ENCODE assay signal across 8 cellular contexts in the genomic region with DNA sequence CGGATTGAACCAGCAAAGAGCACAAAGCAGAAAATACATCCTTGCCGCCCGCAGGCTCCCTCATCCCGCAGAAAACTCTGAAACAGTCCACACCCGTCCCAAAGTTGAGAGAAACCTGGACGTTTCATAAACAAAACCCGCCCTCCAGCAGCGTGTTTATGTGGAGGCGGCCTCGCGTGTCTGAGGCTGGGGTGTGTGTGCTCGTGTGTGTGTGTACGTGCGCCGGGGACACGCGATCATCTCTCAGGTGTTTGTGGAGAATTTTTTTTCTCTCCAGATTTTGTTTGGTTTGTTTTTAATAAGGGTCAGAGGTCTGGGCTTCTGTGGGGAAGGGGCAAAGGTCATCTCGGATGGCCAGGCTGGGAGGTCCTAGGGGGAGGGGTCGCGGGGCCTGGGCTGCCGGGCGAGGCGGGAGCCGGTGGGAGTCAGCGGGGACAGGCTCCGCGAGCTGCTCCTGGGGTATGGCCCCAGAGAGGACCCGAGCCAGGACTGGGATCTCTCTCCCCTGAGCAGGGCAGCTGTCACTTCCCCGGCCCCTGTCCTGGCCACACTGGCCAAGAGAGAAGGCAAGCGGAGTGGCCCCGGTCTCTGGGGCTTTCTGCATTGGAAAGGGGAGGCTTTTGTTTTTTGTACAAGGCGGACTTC.
DNase-seq lines count a peak whose midpoint lies in the region; TF ChIP-seq lines count a peak whose summit lies in the region.

No MANE protein-coding gene starts in this region.

- no peaks in the 10 kb centered on the region for H3K27me3 ChIP-seq in mucosa of rectum (ENCODE audit: control insufficient read depth in 2 of 2, insufficient read depth in 2 of 2, low read length in 2 of 2)
- H3K27me3 ChIP-seq in thyroid gland: no peaks in the 10 kb centered on the region

- peaks cover 16 to 26% of the 10 kb centered on the region in 2 donors for H3K4me1 ChIP-seq in mucosa of rectum (ENCODE audit: control insufficient read depth in 2 of 2, insufficient read depth in 2 of 2, low read length in 2 of 2)
- H3K4me1 ChIP-seq in thyroid gland: peaks cover 22 to 25% of the 10 kb centered on the region in 2 donors

- H3K4me3 ChIP-seq in WI38 (ENCODE audit: low read depth, low read length): peak overlapping the region; percentile 53
- peak overlapping the region; percentile 69 to 72 for H3K4me3 ChIP-seq in mucosa of rectum (ENCODE audit: low read length in 2 of 2)
- H3K4me3 ChIP-seq in thyroid gland (replicated peaks in 1 of 3): peak overlapping the region in 1 of 3 donors; percentile 35

- peak; percentile 18 for DNase-seq in NK-92 treated with Interleukin-12 subunit alpha and Interleukin-12 subunit beta, amount 100 ng/mL, for 24 hours (lab: John Stamatoyannopoulos, UW)
- DNase-seq in NK-92 (lab: John Stamatoyannopoulos, UW; ENCODE audit: unreplicated experiment) (no peak), thyroid gland (peak; percentile 75 to 81), NOMO-1 treated with dmso at 0.1 percent for 144 hours (lab: John Stamatoyannopoulos, UW; ENCODE audit: unreplicated experiment) (no peak), kidney glomerular epithelial cell (lab: John Stamatoyannopoulos, UW) (no peak)
- peak; percentile 36 for DNase-seq in effector CD8-positive, alpha-beta T cell (lab: John Stamatoyannopoulos, UW)

- H3K36me3 ChIP-seq in mucosa of rectum (ENCODE audit: control insufficient read depth in 2 of 2, insufficient read depth in 2 of 2, low read length in 2 of 2): no peaks in the 10 kb centered on the region
- H3K36me3 ChIP-seq in thyroid gland: no peaks in the 10 kb centered on the region

- H3K9ac ChIP-seq in mucosa of rectum (ENCODE audit: low read depth in 1 of 2, low read length in 2 of 2): peak overlapping the region; percentile 90 to 100

- TF ChIP-seq CTCF in WI38 (IDR thresholded peaks at IDR 0.05; ENCODE audit: low read depth, low read length): no peak
- no peak for TF ChIP-seq CTCF in thyroid gland (IDR thresholded peaks at IDR 0.05)

- no peaks in the 10 kb centered on the region for H3K9me3 ChIP-seq in mucosa of rectum (ENCODE audit: control insufficient read depth in 2 of 2, low read length in 2 of 2)
- H3K9me3 ChIP-seq in thyroid gland: no peaks in the 10 kb centered on the region

- 17 to 34% methylated on average over 17 to 28 of the region's 32 CpGs for WGBS in thyroid gland, 2 donors

- H3K27ac ChIP-seq in mucosa of rectum (ENCODE audit: low read depth in 2 of 2, low read length in 2 of 2): peak overlapping the region; percentile 96 to 97
- peak overlapping the region; percentile 99 to 100 (median 100) for H3K27ac ChIP-seq in thyroid gland

- intact Hi-C loops in thyroid gland (cut with DNase I): loop anchor here (5.0 kb wide), 1 partner anchor 68 kb away; no protein-coding TSS in a partner anchor

- TF ChIP-seq POLR2A in thyroid gland (IDR thresholded peaks at IDR 0.05): no peak

Comparison
In these comparisons a context has a peak if more than half of its experiments do, and no peak if none do; other contexts are left out.
1. DNase-seq: peak in NK-92 treated with Interleukin-12 subunit alpha and Interleukin-12 subunit beta, amount 100 ng/mL, for 24 hours (single experiment), effector CD8-positive, alpha-beta T cell (single experiment) and thyroid gland (2 of 2); none in NK-92 (single experiment), NOMO-1 treated with dmso at 0.1 percent for 144 hours (single experiment) and kidney glomerular epithelial cell (single experiment).